14 cellular contexts compared by ENCODE assay signal in the genomic region with DNA sequence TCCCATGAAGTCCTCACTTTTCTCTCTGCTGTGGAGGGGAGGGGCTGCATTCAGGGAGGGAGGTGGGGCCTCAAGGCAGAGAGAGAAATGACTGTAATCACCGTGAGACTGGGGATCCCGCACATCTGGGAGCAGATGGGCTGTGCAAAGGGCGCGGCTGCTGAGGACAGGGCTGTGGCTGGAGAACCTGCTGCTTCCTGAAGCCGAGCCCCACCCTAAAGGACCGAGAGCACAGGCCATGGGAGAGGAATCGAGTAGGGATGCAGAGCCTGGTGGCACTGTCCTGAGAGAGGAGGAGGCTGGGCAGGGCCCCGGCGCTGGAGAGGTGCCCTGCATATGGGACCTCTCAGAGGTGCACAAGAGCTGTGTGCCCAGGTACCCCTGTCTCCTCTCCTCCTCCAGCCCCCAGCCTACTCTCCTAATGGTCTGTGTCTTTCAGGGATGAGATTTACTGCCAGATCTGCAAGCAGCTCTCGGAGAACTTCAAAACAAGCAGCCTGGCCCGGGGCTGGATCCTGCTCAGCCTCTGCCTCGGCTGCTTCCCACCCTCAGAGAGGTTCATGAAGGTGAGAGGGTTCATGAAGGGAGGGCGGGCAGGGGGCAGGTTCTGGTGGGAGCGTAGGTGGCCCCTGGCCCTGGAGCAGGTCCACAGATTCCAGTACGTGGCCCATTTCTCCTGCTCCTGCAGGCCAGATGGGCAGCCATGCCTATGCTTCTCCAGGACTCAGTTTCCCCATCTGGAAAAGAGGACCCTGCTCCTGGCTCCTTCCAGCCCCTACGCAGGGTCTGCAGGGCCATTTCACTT. TPM values are rescaled to one million over a fixed set of nuclear protein-coding genes. Genes with fewer than 3 reads are reported as not detected.
DNase-seq lines count a peak whose midpoint lies in the region; ATAC-seq, FAIRE-seq and TF ChIP-seq lines count a peak whose summit lies in the region.
"Had no signal": no experiment of that assay in that cellular context is flagged by ENCODE, and none has a peak within 500 bp of the region (broad histone marks: within the 10 kb centered on the region; RNA-seq: fewer than 3 reads in every experiment).

No MANE protein-coding gene starts in this region.

- H3K4me1 ChIP-seq in IMR-90 (ENCODE audit: control insufficient read depth, insufficient read depth, low read length) = peaks cover 5% of the 10 kb centered on the region
- no peaks in the 10 kb centered on the region for H3K4me1 ChIP-seq in small intestine (ENCODE audit: control insufficient read depth in 2 of 2, insufficient read depth in 1 of 2, low read depth in 1 of 2, low read length in 1 of 2)

- H3K4me1 Mint-ChIP-seq in activated naive CD8-positive, alpha-beta T cell treated with anti-CD3 and anti-CD28 coated beads for 36 hours = peaks cover 13% of the 10 kb centered on the region
- H3K4me1 Mint-ChIP-seq: CD4-positive, alpha-beta memory T cell; nephron had no signal

- no peak overlapping the region for H3K27ac Mint-ChIP-seq in activated naive CD8-positive, alpha-beta T cell treated with anti-CD3 and anti-CD28 coated beads for 36 hours
- H3K27ac Mint-ChIP-seq: CD4-positive, alpha-beta memory T cell; nephron had no signal

- H3K9me3 ChIP-seq in IMR-90 (ENCODE audit: control insufficient read depth, insufficient read depth, low read length) (no peaks in the 10 kb centered on the region), small intestine (ENCODE audit: control insufficient read depth, low read depth) (no peaks in the 10 kb centered on the region)
- H3K9me3 ChIP-seq: SJSA1 had no signal

- no peak overlapping the region for H3K4me2 ChIP-seq in IMR-90 (ENCODE audit: low read depth, low read length)

- in situ Hi-C loops in IMR-90 (cut with MboI; ENCODE audit: low sequenced_read_pairs) = no loop called here

- H3K4ac ChIP-seq in IMR-90 (ENCODE audit: low read depth, low read length) = no peak overlapping the region

- H2BK5ac ChIP-seq in IMR-90 (ENCODE audit: low read depth, low read length, poor library complexity, severe bottlenecking) = no peak overlapping the region

- no peaks in the 10 kb centered on the region; the same call in 1 of the 2 replicates for H3K27me3 ChIP-seq in IMR-90 (ENCODE audit: control insufficient read depth, insufficient read depth, low read length)
- H3K27me3 ChIP-seq in small intestine (ENCODE audit: control insufficient read depth in 2 of 2, insufficient read depth in 2 of 2, low read length in 2 of 2) = no peaks in the 10 kb centered on the region
- H3K27me3 ChIP-seq: SJSA1 had no signal

- H3K18ac ChIP-seq in IMR-90 (ENCODE audit: low read depth, low read length) = no peak overlapping the region

- H4K20me1 ChIP-seq in IMR-90 (ENCODE audit: insufficient read depth, low read length) = no peaks in the 10 kb centered on the region

- H2AFZ ChIP-seq in IMR-90 (replicated peaks; ENCODE audit: low read length, poor library complexity) = peak overlapping the region; percentile 62

- FAIRE-seq in GM12892 (lab: Jason Lieb, UNC) (no peak), small intestine (lab: Jason Lieb, UNC) (no peak)
- FAIRE-seq: endometrium had no signal

- dilution Hi-C loops in IMR-90 (cut with HindIII; ENCODE audit: low sequenced_read_pairs, unreplicated experiment) = no loop called here

- ATAC-seq in IMR-90 (ENCODE audit: low read depth) (no peak), esophagus mucosa (peak; percentile 6)

- no peak overlapping the region for H2BK20ac ChIP-seq in IMR-90 (ENCODE audit: low read depth, low read length)

- no peak overlapping the region for H3K4me3 Mint-ChIP-seq in activated naive CD8-positive, alpha-beta T cell treated with anti-CD3 and anti-CD28 coated beads for 36 hours
- H3K4me3 Mint-ChIP-seq: CD4-positive, alpha-beta memory T cell; nephron had no signal

- CTCF ChIA-PET in IMR-90 (lab: Yijun Ruan, JAX) = no interaction called here

- no peak for TF ChIP-seq CTCF in IMR-90 (conservative IDR thresholded peaks at IDR 0.05; ENCODE audit: low read depth, low read length)

- POLR2A ChIA-PET in IMR-90 (lab: Charles Lee; ENCODE audit: unreplicated experiment) = no interaction called here

- intact Hi-C loops in IMR-90 (cut with micrococcal nuclease) = no loop called here

- TF ChIP-seq POLR2A in GM12892 (IDR thresholded peaks at IDR 0.05; ENCODE audit: low read depth, low read length) = no peak
- no peak for TF ChIP-seq POLR2A in IMR-90 (IDR thresholded peaks at IDR 0.05; ENCODE audit: low read depth, low read length)

- H3K36me3 ChIP-seq in IMR-90 (ENCODE audit: control insufficient read depth, insufficient read depth, low read length) (no peaks in the 10 kb centered on the region), small intestine (ENCODE audit: control insufficient read depth in 2 of 2, insufficient read depth in 2 of 2, low read length in 2 of 2) (peaks cover 0 to 32% of the 10 kb centered on the region in 2 donors)
- H3K36me3 ChIP-seq: SJSA1 had no signal

- H3K27me3 Mint-ChIP-seq in activated naive CD8-positive, alpha-beta T cell treated with anti-CD3 and anti-CD28 coated beads for 36 hours = no peaks in the 10 kb centered on the region

- H3K14ac ChIP-seq in IMR-90 (replicated peaks; ENCODE audit: low read depth, low read length) = no peak overlapping the region

- H4K8ac ChIP-seq in IMR-90 (ENCODE audit: low read depth in 2 of 2, low read length in 2 of 2) = no peak overlapping the region

- no TSS peak for BruUV-seq in IMR-90 (replicated peaks; lab: Mats Ljungman, UMichigan)

- no peak overlapping the region for H3K4me3 ChIP-seq in IMR-90 (ENCODE audit: insufficient read depth, low read depth, low read length)
- no peak overlapping the region for H3K4me3 ChIP-seq in small intestine (ENCODE audit: low read depth in 1 of 2, low read length in 2 of 2)
- H3K4me3 ChIP-seq: SJSA1 had no signal

- H3K56ac ChIP-seq in IMR-90 (ENCODE audit: extremely low read depth, insufficient read depth, low read length) = no peak overlapping the region

- H4K5ac ChIP-seq in IMR-90 (ENCODE audit: low read depth, low read length) = no peak overlapping the region

- H2BK120ac ChIP-seq in IMR-90 (ENCODE audit: low read depth, low read length) = no peak overlapping the region

- no peak overlapping the region for H3K27ac ChIP-seq in IMR-90 (ENCODE audit: insufficient read depth, low read length)
- H3K27ac ChIP-seq in small intestine (ENCODE audit: low read depth in 1 of 2, low read length in 1 of 2) = no peak overlapping the region
- H3K27ac ChIP-seq: SJSA1 had no signal

- H3K79me1 ChIP-seq in IMR-90 (ENCODE audit: low read depth in 1 of 2, low read length in 2 of 2) = no peaks in the 10 kb centered on the region

- H3K9ac ChIP-seq in IMR-90 (ENCODE audit: low read depth, low read length) = no peak overlapping the region

- no peak overlapping the region for H2AK5ac ChIP-seq in IMR-90 (ENCODE audit: low read depth, low read length)

- H3K9me1 ChIP-seq in IMR-90 (ENCODE audit: insufficient read depth, low read length) = peaks cover 6% of the 10 kb centered on the region; the same call in 1 of the 2 replicates

- no peaks in the 10 kb centered on the region for H3K9me3 Mint-ChIP-seq in activated naive CD8-positive, alpha-beta T cell treated with anti-CD3 and anti-CD28 coated beads for 36 hours

- peak overlapping the region; percentile 72 for H2AK9ac ChIP-seq in IMR-90 (replicated peaks; ENCODE audit: low read depth, low read length, poor library complexity)

- no peak for TF ChIP-seq RAD21 in IMR-90 (IDR thresholded peaks at IDR 0.05; ENCODE audit: low read length)

- H3K23ac ChIP-seq in IMR-90 (ENCODE audit: low read depth, low read length) = no peak overlapping the region

- WGBS in IMR-90 (ENCODE audit: extremely low coverage in 2 of 2, insufficient read length in 1 of 2), 2 experiments = 64% methylated on average over 5 of the region's 16 CpGs; no CpG with 5 or more reads in 1 of the 2 experiments
- WGBS in small intestine, 3 donors = 70 to 74% (median 72%) methylated on average over 15 to 16 of the region's 16 CpGs

- peak; percentile 52 for DNase-seq in GM12892 (ENCODE audit: insufficient read length)
- DNase-seq in IMR-90 = no peak
- peak; percentile 26 for DNase-seq in small intestine
- no peak for DNase-seq in activated naive CD8-positive, alpha-beta T cell treated with anti-CD3 and anti-CD28 coated beads for 36 hours
- DNase-seq in NCI-H2081 treated with DMSO at 0.1 percent for 48 hours (lab: John Stamatoyannopoulos, UW) = no peak
- DNase-seq in NCI-H187 (lab: John Stamatoyannopoulos, UW) = no peak
- DNase-seq: activated CD4-positive, CD25-positive, alpha-beta regulatory T cell; CD4-positive, alpha-beta memory T cell; NCI-H524 treated with DMSO at 0.1 percent for 48 hours; substantia nigra had no signal

- H2BK15ac ChIP-seq in IMR-90 (ENCODE audit: low read depth, low read length) = no peak overlapping the region

- H4K91ac ChIP-seq in IMR-90 (ENCODE audit: insufficient read depth, low read depth, low read length) = no peak overlapping the region

- no peaks in the 10 kb centered on the region for H3K36me3 Mint-ChIP-seq in activated naive CD8-positive, alpha-beta T cell treated with anti-CD3 and anti-CD28 coated beads for 36 hours
- H3K36me3 Mint-ChIP-seq: CD4-positive, alpha-beta memory T cell had no signal

TF ChIP-seq in IMR-90, 13 proteins besides CTCF, POLR2A, EP300 and RAD21:
- TF ChIP-seq NFE2L2 (IDR thresholded peaks at IDR 0.05; ENCODE audit: low read depth, low read length) (no peak), MAZ (IDR thresholded peaks at IDR 0.05; ENCODE audit: borderline replicate concordance, low read depth, low read length) (no peak), BHLHE40 (IDR thresholded peaks at IDR 0.05; ENCODE audit: low read depth, low read length) (no peak), RCOR1 (IDR thresholded peaks at IDR 0.05; ENCODE audit: insufficient replicate concordance, low read length) (no peak)

RNA-seq across cellular contexts. Expression of gene GPR17, which starts 25.9 kb away (rescaled TPM):
- polyA plus RNA-seq in GM12892 (2012; ENCODE audit: missing spikeins) = not detected
- total RNA-seq in IMR-90 (2012; rRNA removed) = not detected in 2 replicates
- not detected in 2 replicates for polyA plus RNA-seq in IMR-90 (2012; rRNA removed)
- not detected in 2 replicates for polyA plus RNA-seq in IMR-90 (2012; cell fraction: cytosol; rRNA removed)
- 0.04 TPM in 1 of 2 replicates, not detected in the other for polyA plus RNA-seq in IMR-90 (2012; cell fraction: nucleus; rRNA removed; ENCODE audit: low replicate concordance)
- not detected for total RNA-seq in esophagus mucosa
- polyA plus RNA-seq in small intestine = under 1 TPM in 1 of 3 donors, not detected in 2; 0.18 TPM
- not detected for total RNA-seq in activated naive CD8-positive, alpha-beta T cell treated with anti-CD3 and anti-CD28 coated beads for 36 hours
- total RNA-seq: CD4-positive, alpha-beta memory T cell; SJSA1 had no signal
- polyA plus RNA-seq: CD4-positive, alpha-beta memory T cell had no signal

RNA-seq across cellular contexts. Expression of gene LIMS2, which starts 55.2 kb away (rescaled TPM):
- 0.28 TPM for polyA plus RNA-seq in GM12892 (2012; ENCODE audit: missing spikeins)
- total RNA-seq in IMR-90 (2012; rRNA removed) = 1.1 and 1.3 TPM in 2 replicates
- 17.8 and 18.8 TPM in 2 replicates for polyA plus RNA-seq in IMR-90 (2012; rRNA removed)
- polyA plus RNA-seq in IMR-90 (2012; cell fraction: cytosol; rRNA removed) = 22.3 and 23.6 TPM in 2 replicates
- polyA plus RNA-seq in IMR-90 (2012; cell fraction: nucleus; rRNA removed; ENCODE audit: low replicate concordance) = 69.0 and 120 TPM in 2 replicates
- total RNA-seq in esophagus mucosa = 6.0 TPM
- polyA plus RNA-seq in small intestine = 10 to 100 TPM in 2 of 3 donors, 1 to 10 TPM in 1; 2.2 to 39.5 (median 10.8) TPM
- total RNA-seq in activated naive CD8-positive, alpha-beta T cell treated with anti-CD3 and anti-CD28 coated beads for 36 hours = 10 to 100 TPM; 14.6 to 15.8 TPM

Comparison
In these comparisons a context has a peak if more than half of its experiments do, and no peak if none do; other contexts are left out.
1. DNase-seq: peak in GM12892 (single experiment) and small intestine (single experiment); none in IMR-90 (single experiment), activated naive CD8-positive, alpha-beta T cell treated with anti-CD3 and anti-CD28 coated beads for 36 hours (single experiment), NCI-H2081 treated with DMSO at 0.1 percent for 48 hours (single experiment) and NCI-H187 (0 of 2).